8 cellular contexts compared by ENCODE assay signal in the genomic region with DNA sequence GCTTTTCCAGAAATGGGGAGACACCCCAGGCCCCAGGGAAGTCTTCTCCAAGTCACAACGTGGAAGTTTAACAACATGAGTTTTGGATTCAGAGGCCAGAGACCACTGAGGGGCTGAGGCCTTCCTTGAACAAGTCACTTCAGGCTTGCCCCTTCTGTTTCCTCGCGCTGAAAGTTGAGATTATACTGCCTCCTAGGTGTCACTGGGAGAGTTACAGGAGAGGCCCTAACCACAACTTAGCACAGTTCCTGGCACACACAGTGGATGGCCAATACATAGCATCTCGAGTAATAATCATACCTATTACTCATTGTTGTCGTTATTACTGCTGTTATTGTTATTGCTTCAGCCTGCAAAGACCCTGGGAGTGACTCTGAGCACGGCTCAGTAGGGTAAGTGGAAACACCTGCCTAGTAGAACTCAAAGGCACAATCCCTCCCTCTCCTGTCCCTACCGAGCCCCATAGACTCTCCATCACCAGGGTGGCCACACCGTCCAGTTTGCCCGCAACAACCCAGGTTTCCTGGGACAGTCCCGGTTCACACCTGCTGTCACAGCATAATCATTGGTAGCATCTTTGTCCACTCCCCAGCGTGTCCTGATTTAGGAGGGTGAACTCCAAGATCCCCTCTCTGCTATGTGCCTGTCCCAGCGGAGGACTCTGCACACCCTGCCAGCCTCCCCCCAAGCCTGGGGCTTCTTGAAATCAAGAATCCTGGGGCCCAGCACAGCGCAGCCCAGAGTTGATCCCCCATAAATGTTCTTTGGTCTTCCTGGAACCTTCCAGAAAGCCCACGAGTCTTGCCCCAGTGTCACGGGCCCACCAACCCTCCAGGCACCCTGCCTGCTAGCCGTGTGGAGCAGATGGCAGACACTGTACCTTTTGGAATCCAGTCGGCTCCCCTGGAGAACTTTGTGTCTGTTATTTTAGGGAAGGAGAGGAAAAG.
DNase-seq lines count a peak whose midpoint lies in the region; ATAC-seq and TF ChIP-seq lines count a peak whose summit lies in the region.

No MANE protein-coding gene starts in this region.

- 70% methylated on average over 17 of the region's 17 CpGs for WGBS in prostate gland

- peak; percentile 12 for DNase-seq in stimulated activated CD4-positive, alpha-beta T cell treated with anti-CD3 and anti-CD28 coated beads, Interleukin-4, amount 100 ng/mL, for 24 hours
- DNase-seq in stimulated activated CD4-positive, alpha-beta T cell treated with anti-CD3 and anti-CD28 coated beads, Interleukin-1b, Interleukin-23, amount 100 ng/mL, for 48 hours = no peak
- peak; percentile 65 for DNase-seq in OCI-LY7 (ENCODE audit: low spot score)
- DNase-seq in fibroblast of peridontal ligament (ENCODE audit: extremely low read depth) = peak; percentile 47
- DNase-seq in prostate gland (ENCODE audit: low spot score) = peak; percentile 26
- no peak for DNase-seq in KG1 (lab: John Stamatoyannopoulos, UW)
- DNase-seq in OCI-M2 (lab: John Stamatoyannopoulos, UW; ENCODE audit: unreplicated experiment) = no peak

- POLR2A ChIA-PET in OCI-LY7 (lab: Charles Lee) = interaction anchor here (0.6 kb wide), 1 partner anchor 54 kb away, joined by 3 read pairs; no protein-coding TSS in a partner anchor

- H3K9me2 ChIP-seq in OCI-LY7 (ENCODE audit: insufficient read depth, low read length) = no peaks in the 10 kb centered on the region

- intact Hi-C loops in OCI-LY7 (cut with micrococcal nuclease; ENCODE audit: unreplicated experiment) = loop anchor here (10.0 kb wide), 2 partner anchors 327 to 747 kb away; no protein-coding TSS in a partner anchor
- intact Hi-C loops in prostate gland (cut with DNase I) = loop anchor here (2.0 to 10.0 kb wide), 2 partner anchors 257 to 327 kb away; no protein-coding TSS in a partner anchor

- BruUV-seq in OCI-LY7 (replicated peaks; lab: Mats Ljungman, UMichigan) = no TSS peak

- H3K9me3 ChIP-seq in OCI-LY7 (ENCODE audit: low read length) = peaks cover 11% of the 10 kb centered on the region; the same call in 1 of the 2 replicates
- no peaks in the 10 kb centered on the region for H3K9me3 ChIP-seq in prostate gland

- H2AFZ ChIP-seq in OCI-LY7 (ENCODE audit: low read length) = 0 out of 2 replicates have a peak overlapping the region, but pooled peaks have one; percentile 2

- no peaks in the 10 kb centered on the region for H3K79me2 ChIP-seq in OCI-LY7 (ENCODE audit: insufficient read depth, low read depth, low read length)

- H3K27me3 ChIP-seq in prostate gland (replicated peaks; ENCODE audit: insufficient read depth) = no peaks in the 10 kb centered on the region

- H3K4me3 ChIP-seq in OCI-LY7 (ENCODE audit: low read depth, low read length, poor library complexity, severe bottlenecking) (no peak overlapping the region), prostate gland (no peak overlapping the region)

- H3K4me2 ChIP-seq in OCI-LY7 (ENCODE audit: low read length) = no peak overlapping the region

- no peak for TF ChIP-seq POLR2A in prostate gland (IDR thresholded peaks at IDR 0.05)

- H4K20me1 ChIP-seq in OCI-LY7 (ENCODE audit: insufficient read depth, low read length) = no peaks in the 10 kb centered on the region

- H3K27ac ChIP-seq in OCI-LY7 (ENCODE audit: low read depth, low read length, poor library complexity, severe bottlenecking) (no peak overlapping the region), prostate gland (no peak overlapping the region)

- H3K4me1 ChIP-seq in OCI-LY7 (ENCODE audit: insufficient read depth, low read length, poor library complexity, severe bottlenecking) (peaks cover 3% of the 10 kb centered on the region), prostate gland (replicated peaks) (no peaks in the 10 kb centered on the region)

- H3K36me3 ChIP-seq in OCI-LY7 (ENCODE audit: insufficient read depth, low read length) (no peaks in the 10 kb centered on the region; the same call in 1 of the 2 replicates), prostate gland (no peaks in the 10 kb centered on the region)

- no peak for ATAC-seq in GM21825 (IDR thresholded peaks at IDR 0.05; ENCODE audit: unreplicated experiment)

- TF ChIP-seq CTCF in OCI-LY7 (conservative IDR thresholded peaks at IDR 0.05; ENCODE audit: low read length) (peak; percentile 82), prostate gland (IDR thresholded peaks at IDR 0.05) (peak; percentile 26 to 69 (median 46))

- CTCF ChIA-PET in OCI-LY7 (lab: Charles Lee; ENCODE audit: unreplicated experiment) = interaction anchor here (0.6 to 1.2 kb wide), 3 partner anchors 22 to 320 kb away, joined by 3 to 5 read pairs (median 3); no protein-coding TSS in a partner anchor

Comparison
In these comparisons a context has a peak if more than half of its experiments do, and no peak if none do; other contexts are left out.
1. DNase-seq: peak in stimulated activated CD4-positive, alpha-beta T cell treated with anti-CD3 and anti-CD28 coated beads, Interleukin-4, amount 100 ng/mL, for 24 hours (single experiment), OCI-LY7 (single experiment), fibroblast of peridontal ligament (single experiment) and prostate gland (single experiment); none in stimulated activated CD4-positive, alpha-beta T cell treated with anti-CD3 and anti-CD28 coated beads, Interleukin-1b, Interleukin-23, amount 100 ng/mL, for 48 hours (single experiment), KG1 (single experiment) and OCI-M2 (single experiment).